ENCODE assay signal across 24 cellular contexts in the genomic region with DNA sequence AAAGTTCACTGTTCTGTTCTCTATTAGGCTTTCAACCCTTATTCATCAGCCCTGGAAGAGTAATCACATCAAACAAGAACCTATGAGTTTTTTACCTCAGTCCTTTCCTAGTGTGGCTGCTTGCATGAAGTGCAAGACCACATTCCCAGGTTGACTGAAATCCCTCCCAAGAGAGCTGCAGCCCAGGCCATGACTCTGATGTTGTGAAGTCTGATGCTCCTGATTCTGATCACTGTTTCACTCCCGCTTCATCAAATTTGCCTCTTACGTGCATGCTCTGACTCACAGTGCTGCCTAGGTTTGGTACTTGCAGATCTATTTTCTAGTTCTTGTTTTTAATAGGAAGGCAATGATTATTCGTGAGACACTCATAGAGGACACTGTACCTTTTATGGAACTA. TPM values are rescaled to one million over a fixed set of nuclear protein-coding genes. Genes with fewer than 3 reads are reported as not detected.
A peak's percentile ranks its signal among the peaks of the same experiment; 100 is the strongest.
DNase-seq lines count a peak whose midpoint lies in the region; ATAC-seq and TF ChIP-seq lines count a peak whose summit lies in the region.
"Had no signal": no experiment of that assay in that cellular context is flagged by ENCODE, and none has a peak within 500 bp of the region (broad histone marks: within the 10 kb centered on the region; RNA-seq: fewer than 3 reads in every experiment).

No MANE protein-coding gene starts in this region.

- no peak overlapping the region for H3K4me3 ChIP-seq in body of pancreas
- H3K4me3 ChIP-seq in tibial nerve: no peak overlapping the region
- H3K4me3 ChIP-seq: GM12878, neural progenitor cell, pancreas, skin epidermis had no signal

- CTCF ChIA-PET in WTC11 (lab: Charles Lee): no interaction called here

- no peak overlapping the region for H3K27ac Mint-ChIP-seq in WTC11
- H3K27ac Mint-ChIP-seq: activated T-cell treated with anti-CD3 and anti-CD28 coated beads, Interleukin-2, amount 50 U/mL, for 72 hours; effector memory CD8-positive, alpha-beta T cell; memory B cell; neural progenitor cell; T-cell had no signal

- no peak for TF ChIP-seq EP300 in tibial nerve (IDR thresholded peaks at IDR 0.05)

- POLR2A ChIA-PET in WTC11 (lab: Charles Lee): no interaction called here

- no peak overlapping the region for H3K27ac ChIP-seq in body of pancreas
- no peak overlapping the region for H3K27ac ChIP-seq in tibial nerve
- H3K27ac ChIP-seq: neural progenitor cell, pancreas, skin epidermis had no signal

- H3K27me3 ChIP-seq in body of pancreas (no peaks in the 10 kb centered on the region), tibial nerve (no peaks in the 10 kb centered on the region)
- H3K27me3 ChIP-seq: neural progenitor cell, pancreas had no signal

- TF ChIP-seq CTCF in WTC11 (IDR thresholded peaks at IDR 0.05) (no peak), body of pancreas (IDR thresholded peaks at IDR 0.05) (no peak), tibial nerve (IDR thresholded peaks at IDR 0.05) (no peak)

- H3K36me3 ChIP-seq in body of pancreas (replicated peaks in 1 of 2; ENCODE audit: insufficient read depth in 1 of 2, low read depth in 2 of 2) (no peaks in the 10 kb centered on the region), tibial nerve (no peaks in the 10 kb centered on the region)
- H3K36me3 ChIP-seq: neural progenitor cell, pancreas had no signal

- no peaks in the 10 kb centered on the region for H3K27me3 Mint-ChIP-seq in WTC11 (ENCODE audit: low read depth)
- H3K27me3 Mint-ChIP-seq: effector memory CD8-positive, alpha-beta T cell had no signal

- peak; percentile 61 for ATAC-seq in WTC11
- ATAC-seq in body of pancreas: no peak
- ATAC-seq: effector memory CD8-positive, alpha-beta T cell; GM12878; left colon; pancreas; stimulated activated naive CD8-positive, alpha-beta T cell treated with anti-CD3 and anti-CD28 coated beads, Interleukin-15, Interleukin-2, amounts not matched to agents 100 U/mL and 50 U/mL, for 24 hours; T-cell had no signal

- WGBS in body of pancreas, 2 donors: 73 to 80% methylated on average over 3 of the region's 3 CpGs
- WGBS in tibial nerve, 2 donors: 81 to 86% methylated on average over 3 of the region's 3 CpGs

- DNase-seq in activated CD4-positive, alpha-beta T cell treated with anti-CD3 and anti-CD28 coated beads for 48 hours: peak; percentile 2
- no peak for DNase-seq in activated CD4-positive, alpha-beta T cell treated with anti-CD3 and anti-CD28 coated beads for 1 hour
- DNase-seq in NCI-H146 (lab: John Stamatoyannopoulos, UW): peak; percentile 97
- DNase-seq in WTC11 (ENCODE audit: low spot score): no peak
- no peak for DNase-seq in body of pancreas
- no peak for DNase-seq in tibial nerve (ENCODE audit: low spot score in 2 of 2)
- no peak for DNase-seq in stimulated activated CD4-positive, alpha-beta T cell treated with anti-CD3 and anti-CD28 coated beads, Interleukin-2, amount 100 ng/mL, for 24 hours
- DNase-seq: activated naive CD4-positive, alpha-beta T cell treated with Interleukin-2 at 50 U/mL for 16 hours; CD4-positive, alpha-beta memory T cell; central memory CD4-positive, alpha-beta T cell; cortex of kidney; effector memory CD8-positive, alpha-beta T cell; hippocampal formation; left colon; NCI-H1694 treated with DMSO at 0.1 percent for 48 hours; pancreas; RPMI8226; stimulated activated naive CD8-positive, alpha-beta T cell treated with anti-CD3 and anti-CD28 coated beads, Interleukin-15, Interleukin-2, amounts not matched to agents 100 U/mL and 50 U/mL, for 24 hours; T-cell had no signal

- H3K9me3 Mint-ChIP-seq in WTC11: no peaks in the 10 kb centered on the region
- H3K9me3 Mint-ChIP-seq: activated T-cell treated with anti-CD3 and anti-CD28 coated beads, Interleukin-2, amount 50 U/mL, for 72 hours; CD4-positive, alpha-beta memory T cell; neural progenitor cell; T-cell had no signal

- H3K9me3 ChIP-seq in body of pancreas (no peaks in the 10 kb centered on the region), tibial nerve (no peaks in the 10 kb centered on the region)
- H3K9me3 ChIP-seq: pancreas had no signal

- H3K36me3 Mint-ChIP-seq in WTC11: no peaks in the 10 kb centered on the region
- H3K36me3 Mint-ChIP-seq: CD4-positive, alpha-beta memory T cell; memory B cell; neural progenitor cell; T-cell had no signal

- intact Hi-C loops in body of pancreas (cut with DNase I): no loop called here

- H3K4me1 Mint-ChIP-seq in WTC11: peaks cover 10% of the 10 kb centered on the region
- H3K4me1 Mint-ChIP-seq: CD4-positive, alpha-beta memory T cell; memory B cell; neural progenitor cell; T-cell had no signal

- TF ChIP-seq POLR2A in body of pancreas (IDR thresholded peaks at IDR 0.05): no peak
- TF ChIP-seq POLR2A in tibial nerve (IDR thresholded peaks at IDR 0.05): no peak

- H3K4me3 Mint-ChIP-seq in WTC11: no peak overlapping the region
- H3K4me3 Mint-ChIP-seq: activated T-cell treated with anti-CD3 and anti-CD28 coated beads, Interleukin-2, amount 50 U/mL, for 72 hours; CD4-positive, alpha-beta memory T cell; effector memory CD8-positive, alpha-beta T cell; memory B cell; neural progenitor cell; T-cell had no signal

- H3K4me1 ChIP-seq in body of pancreas (no peaks in the 10 kb centered on the region), tibial nerve (no peaks in the 10 kb centered on the region)
- H3K4me1 ChIP-seq: neural progenitor cell, pancreas had no signal

TF ChIP-seq in WTC11, 78 proteins besides CTCF, POLR2A, EP300 and RAD21 (continues in another document):
- TF ChIP-seq NFATC4 (CRISPR knock-in tag; IDR thresholded peaks at IDR 0.05) (no peak), ZNF232 (CRISPR knock-in tag; IDR thresholded peaks at IDR 0.05) (no peak), HMGA2 (CRISPR knock-in tag; IDR thresholded peaks at IDR 0.05) (no peak), NR1H2 (CRISPR knock-in tag; IDR thresholded peaks at IDR 0.05) (no peak), FOXK1 (CRISPR knock-in tag; IDR thresholded peaks at IDR 0.05) (no peak), PRRX2 (CRISPR knock-in tag; IDR thresholded peaks at IDR 0.05) (no peak), NR2C2 (CRISPR knock-in tag; IDR thresholded peaks at IDR 0.05) (no peak), ZNF416 (CRISPR knock-in tag; IDR thresholded peaks at IDR 0.05) (no peak), SMAD3 (CRISPR knock-in tag; IDR thresholded peaks at IDR 0.05; ENCODE audit: borderline replicate concordance) (no peak)
- TF ChIP-seq, protein P1, sequence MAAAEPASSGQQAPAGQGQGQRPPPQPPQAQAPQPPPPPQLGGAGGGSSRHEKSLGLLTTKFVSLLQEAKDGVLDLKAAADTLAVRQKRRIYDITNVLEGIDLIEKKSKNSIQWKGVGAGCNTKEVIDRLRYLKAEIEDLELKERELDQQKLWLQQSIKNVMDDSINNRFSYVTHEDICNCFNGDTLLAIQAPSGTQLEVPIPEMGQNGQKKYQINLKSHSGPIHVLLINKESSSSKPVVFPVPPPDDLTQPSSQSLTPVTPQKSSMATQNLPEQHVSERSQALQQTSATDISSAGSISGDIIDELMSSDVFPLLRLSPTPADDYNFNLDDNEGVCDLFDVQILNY (CRISPR knock-in tag; IDR thresholded peaks at IDR 0.05): no peak
- TF ChIP-seq, protein P2, sequence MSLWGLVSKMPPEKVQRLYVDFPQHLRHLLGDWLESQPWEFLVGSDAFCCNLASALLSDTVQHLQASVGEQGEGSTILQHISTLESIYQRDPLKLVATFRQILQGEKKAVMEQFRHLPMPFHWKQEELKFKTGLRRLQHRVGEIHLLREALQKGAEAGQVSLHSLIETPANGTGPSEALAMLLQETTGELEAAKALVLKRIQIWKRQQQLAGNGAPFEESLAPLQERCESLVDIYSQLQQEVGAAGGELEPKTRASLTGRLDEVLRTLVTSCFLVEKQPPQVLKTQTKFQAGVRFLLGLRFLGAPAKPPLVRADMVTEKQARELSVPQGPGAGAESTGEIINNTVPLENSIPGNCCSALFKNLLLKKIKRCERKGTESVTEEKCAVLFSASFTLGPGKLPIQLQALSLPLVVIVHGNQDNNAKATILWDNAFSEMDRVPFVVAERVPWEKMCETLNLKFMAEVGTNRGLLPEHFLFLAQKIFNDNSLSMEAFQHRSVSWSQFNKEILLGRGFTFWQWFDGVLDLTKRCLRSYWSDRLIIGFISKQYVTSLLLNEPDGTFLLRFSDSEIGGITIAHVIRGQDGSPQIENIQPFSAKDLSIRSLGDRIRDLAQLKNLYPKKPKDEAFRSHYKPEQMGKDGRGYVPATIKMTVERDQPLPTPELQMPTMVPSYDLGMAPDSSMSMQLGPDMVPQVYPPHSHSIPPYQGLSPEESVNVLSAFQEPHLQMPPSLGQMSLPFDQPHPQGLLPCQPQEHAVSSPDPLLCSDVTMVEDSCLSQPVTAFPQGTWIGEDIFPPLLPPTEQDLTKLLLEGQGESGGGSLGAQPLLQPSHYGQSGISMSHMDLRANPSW (CRISPR knock-in tag; conservative IDR thresholded peaks at IDR 0.05; ENCODE audit: low read depth): no peak
- TF ChIP-seq, protein P3, sequence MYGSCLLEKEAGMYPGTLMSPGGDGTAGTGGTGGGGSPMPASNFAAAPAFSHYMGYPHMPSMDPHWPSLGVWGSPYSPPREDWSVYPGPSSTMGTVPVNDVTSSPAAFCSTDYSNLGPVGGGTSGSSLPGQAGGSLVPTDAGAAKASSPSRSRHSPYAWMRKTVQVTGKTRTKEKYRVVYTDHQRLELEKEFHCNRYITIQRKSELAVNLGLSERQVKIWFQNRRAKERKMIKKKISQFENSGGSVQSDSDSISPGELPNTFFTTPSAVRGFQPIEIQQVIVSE (CRISPR knock-in tag; IDR thresholded peaks at IDR 0.05; ENCODE audit: borderline replicate concordance): no peak
- TF ChIP-seq, protein P4, sequence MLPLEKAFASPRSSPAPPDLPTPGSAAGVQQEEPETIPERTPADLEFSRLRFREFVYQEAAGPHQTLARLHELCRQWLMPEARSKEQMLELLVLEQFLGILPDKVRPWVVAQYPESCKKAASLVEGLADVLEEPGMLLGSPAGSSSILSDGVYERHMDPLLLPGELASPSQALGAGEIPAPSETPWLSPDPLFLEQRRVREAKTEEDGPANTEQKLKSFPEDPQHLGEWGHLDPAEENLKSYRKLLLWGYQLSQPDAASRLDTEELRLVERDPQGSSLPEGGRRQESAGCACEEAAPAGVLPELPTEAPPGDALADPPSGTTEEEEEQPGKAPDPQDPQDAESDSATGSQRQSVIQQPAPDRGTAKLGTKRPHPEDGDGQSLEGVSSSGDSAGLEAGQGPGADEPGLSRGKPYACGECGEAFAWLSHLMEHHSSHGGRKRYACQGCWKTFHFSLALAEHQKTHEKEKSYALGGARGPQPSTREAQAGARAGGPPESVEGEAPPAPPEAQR (CRISPR knock-in tag; IDR thresholded peaks at IDR 0.05): no peak
- TF ChIP-seq, protein P5, sequence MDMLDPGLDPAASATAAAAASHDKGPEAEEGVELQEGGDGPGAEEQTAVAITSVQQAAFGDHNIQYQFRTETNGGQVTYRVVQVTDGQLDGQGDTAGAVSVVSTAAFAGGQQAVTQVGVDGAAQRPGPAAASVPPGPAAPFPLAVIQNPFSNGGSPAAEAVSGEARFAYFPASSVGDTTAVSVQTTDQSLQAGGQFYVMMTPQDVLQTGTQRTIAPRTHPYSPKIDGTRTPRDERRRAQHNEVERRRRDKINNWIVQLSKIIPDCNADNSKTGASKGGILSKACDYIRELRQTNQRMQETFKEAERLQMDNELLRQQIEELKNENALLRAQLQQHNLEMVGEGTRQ (CRISPR knock-in tag; IDR thresholded peaks at IDR 0.05): no peak

RNA-seq across cellular contexts. Expression of a gene that starts 58.2 kb away (rescaled TPM):
- 29.3 to 33.4 TPM (median 30.1 TPM) in 3 replicates for total RNA-seq in WTC11 (2021)
- total RNA-seq in body of pancreas: 1 to 10 TPM; 4.2 to 5.9 TPM
- 10 to 100 TPM; 13.4 to 19.6 (median 16.9) TPM for total RNA-seq in tibial nerve

Comparison
In these comparisons a context has a peak if more than half of its experiments do, and no peak if none do; other contexts are left out.
1. DNase-seq: peak in activated CD4-positive, alpha-beta T cell treated with anti-CD3 and anti-CD28 coated beads for 48 hours (single experiment) and NCI-H146 (single experiment); none in activated CD4-positive, alpha-beta T cell treated with anti-CD3 and anti-CD28 coated beads for 1 hour (single experiment), WTC11 (single experiment), body of pancreas (0 of 4), tibial nerve (0 of 2) and stimulated activated CD4-positive, alpha-beta T cell treated with anti-CD3 and anti-CD28 coated beads, Interleukin-2, amount 100 ng/mL, for 24 hours (0 of 2).